Comparison of ENCODE assay signal across 8 cellular contexts in genomic region chr7:36487756-36488336, GRCh38.
DNase-seq lines count a peak whose midpoint lies in the region; ATAC-seq and TF ChIP-seq lines count a peak whose summit lies in the region.

No MANE protein-coding gene starts in this region.

- H3K9me3 Mint-ChIP-seq in T-helper 2 cell treated with Interferon-gamma antibody and Interleukin-4, amounts not matched to agents 5 μg/mL and 100 μg/mL, for 36 hours: peaks cover 3% of the 10 kb centered on the region

- DNase-seq in AG10803 (ENCODE audit: low read depth) (peak; percentile 57), NCI-H2029 treated with DMSO at 0.1 percent for 48 hours (lab: John Stamatoyannopoulos, UW) (peak; percentile 60), neuronal stem cell (ENCODE audit: low spot score) (peak; percentile 42), germinal center (ENCODE audit: low spot score) (no peak)
- peak; percentile 19 for DNase-seq in T-helper 2 cell treated with Interferon-gamma antibody and Interleukin-4, amounts not matched to agents 5 μg/mL and 100 μg/mL, for 36 hours (ENCODE audit: low spot score)

- H3K4me1 Mint-ChIP-seq in T-helper 2 cell treated with Interferon-gamma antibody and Interleukin-4, amounts not matched to agents 5 μg/mL and 100 μg/mL, for 36 hours (ENCODE audit: low read depth): peaks cover 6% of the 10 kb centered on the region

- H3K27ac Mint-ChIP-seq in T-helper 2 cell treated with Interferon-gamma antibody and Interleukin-4, amounts not matched to agents 5 μg/mL and 100 μg/mL, for 36 hours: no peak overlapping the region

- H3K4me3 ChIP-seq in AG10803 (ENCODE audit: low read length) (no peak overlapping the region), neuronal stem cell (ENCODE audit: low read length in 2 of 2) (no peak overlapping the region)

- no peaks in the 10 kb centered on the region for H3K36me3 ChIP-seq in neuronal stem cell (replicated peaks in 1 of 2; ENCODE audit: control insufficient read depth in 2 of 2, insufficient read depth in 2 of 2, low read length in 2 of 2)

- H3K14ac ChIP-seq in neuronal stem cell (ENCODE audit: low read length): no peak overlapping the region

- peaks cover 2% of the 10 kb centered on the region for H3K27me3 Mint-ChIP-seq in T-helper 2 cell treated with Interferon-gamma antibody and Interleukin-4, amounts not matched to agents 5 μg/mL and 100 μg/mL, for 36 hours (ENCODE audit: low read depth)

- H2BK120ac ChIP-seq in neuronal stem cell (ENCODE audit: low read depth, low read length): no peak overlapping the region

- H2BK5ac ChIP-seq in neuronal stem cell (ENCODE audit: low read length): no peak overlapping the region

- TF ChIP-seq CTCF in AG10803 (conservative IDR thresholded peaks at IDR 0.05; ENCODE audit: low read length) (peak; percentile 78), GM12872 (IDR thresholded peaks at IDR 0.05; ENCODE audit: insufficient read depth, low read depth, low read length) (peak; percentile 59; the same call in 2 of the 3 replicates)

- no CpG with 5 or more reads among the region's 4 CpGs for WGBS in neuronal stem cell (ENCODE audit: extremely low coverage in 2 of 2, insufficient read length in 2 of 2, insufficient replicate concordance in 1 of 2), 2 donors

- no peak overlapping the region for H2AK5ac ChIP-seq in neuronal stem cell (ENCODE audit: low read depth, low read length)

- H3K4me3 Mint-ChIP-seq in T-helper 2 cell treated with Interferon-gamma antibody and Interleukin-4, amounts not matched to agents 5 μg/mL and 100 μg/mL, for 36 hours: no peak overlapping the region

- no peaks in the 10 kb centered on the region for H3K79me1 ChIP-seq in neuronal stem cell (ENCODE audit: low read depth, low read length)

- no peak overlapping the region for H3K4ac ChIP-seq in neuronal stem cell (ENCODE audit: low read length)

- no peak overlapping the region for H2BK12ac ChIP-seq in neuronal stem cell (ENCODE audit: low read length)

- H3K4me1 ChIP-seq in neuronal stem cell (ENCODE audit: control insufficient read depth in 2 of 2, insufficient read depth in 1 of 2, low read depth in 1 of 2, low read length in 2 of 2): no peaks in the 10 kb centered on the region

- no peak overlapping the region for H4K8ac ChIP-seq in neuronal stem cell (ENCODE audit: low read depth, low read length)

- H3K27ac ChIP-seq in neuronal stem cell (replicated peaks; ENCODE audit: low read length): no peak overlapping the region

- no peak overlapping the region for H3K23ac ChIP-seq in neuronal stem cell (ENCODE audit: low read depth, low read length, poor library complexity)

- peak; percentile 76 for ATAC-seq in esophagus mucosa
- ATAC-seq in GM18858 (IDR thresholded peaks at IDR 0.05; ENCODE audit: unreplicated experiment): no peak

- H2BK15ac ChIP-seq in neuronal stem cell (ENCODE audit: low read length): no peak overlapping the region

- H3K9ac ChIP-seq in neuronal stem cell (ENCODE audit: low read depth, low read length, poor library complexity): no peak overlapping the region

- no peaks in the 10 kb centered on the region for H3K27me3 ChIP-seq in neuronal stem cell (ENCODE audit: control insufficient read depth in 3 of 3, insufficient read depth in 3 of 3, low read depth in 1 of 3, low read length in 3 of 3)

- no peak overlapping the region for H2AFZ ChIP-seq in neuronal stem cell (ENCODE audit: low read length)

- H3K9me3 ChIP-seq in neuronal stem cell (replicated peaks in 1 of 2; ENCODE audit: control insufficient read depth in 2 of 2, insufficient read depth in 1 of 2, low read depth in 1 of 2, low read length in 2 of 2): peaks cover 0 to 3% of the 10 kb centered on the region in 2 donors

- no peak overlapping the region for H3K4me2 ChIP-seq in neuronal stem cell (ENCODE audit: insufficient read depth, low read length, poor library complexity, severe bottlenecking)

- H3K36me3 Mint-ChIP-seq in T-helper 2 cell treated with Interferon-gamma antibody and Interleukin-4, amounts not matched to agents 5 μg/mL and 100 μg/mL, for 36 hours (ENCODE audit: low read depth): peaks cover 2% of the 10 kb centered on the region

- no peak overlapping the region for H3K18ac ChIP-seq in neuronal stem cell (ENCODE audit: low read length)

- no peak overlapping the region for H4K91ac ChIP-seq in neuronal stem cell (ENCODE audit: low read depth, low read length, poor library complexity)
